In the genomic region with DNA sequence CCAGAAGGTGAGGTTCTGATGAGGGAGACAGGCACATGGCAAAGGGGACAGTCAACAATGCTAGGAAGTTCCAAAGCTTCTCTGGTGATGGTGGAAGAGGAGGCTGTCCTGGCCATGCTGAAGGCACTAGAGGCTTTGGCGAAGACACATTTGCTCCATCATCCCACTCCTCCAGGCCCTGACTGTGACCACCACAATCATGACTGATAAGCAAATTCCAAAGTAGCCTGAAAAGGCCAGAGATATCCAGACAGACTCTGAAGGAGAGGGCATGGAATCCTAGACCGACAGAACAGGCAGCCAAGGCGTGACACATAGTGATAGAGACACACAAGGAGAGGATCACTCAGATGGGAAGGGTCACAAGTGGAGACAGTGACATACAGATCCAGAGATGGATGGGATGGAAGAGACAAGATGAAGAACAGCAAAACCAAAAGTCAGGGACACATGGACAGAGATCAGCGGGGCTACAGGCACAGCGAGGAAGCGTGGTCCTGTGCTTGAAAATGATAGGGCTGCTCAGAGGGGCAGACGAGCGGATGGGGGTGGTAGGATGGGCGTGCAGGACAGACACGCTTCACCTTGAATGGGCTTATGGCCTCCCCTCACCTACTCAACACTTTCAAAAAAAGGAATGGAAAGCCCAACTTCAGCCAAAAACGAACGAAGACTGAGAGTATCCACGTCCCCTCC, we compare ENCODE assay signal across 9 cellular contexts. TPM values are rescaled to one million over a fixed set of nuclear protein-coding genes. Genes with fewer than 3 reads are reported as not detected.
DNase-seq lines count a peak whose midpoint lies in the region; ATAC-seq and TF ChIP-seq lines count a peak whose summit lies in the region.
"Had no signal": no experiment of that assay in that cellular context is flagged by ENCODE, and none has a peak within 500 bp of the region (broad histone marks: within the 10 kb centered on the region; RNA-seq: fewer than 3 reads in every experiment).

No MANE protein-coding gene starts in this region.

- no peaks in the 10 kb centered on the region for H3K27me3 ChIP-seq in BLaER1 treated with 17β-estradiol and CSF1 and Interleukin-3, amounts not matched to agents 10 nM and 100 nM
- H3K27me3 ChIP-seq in NT2/D1 (ENCODE audit: insufficient read depth, insufficient read length) (no peaks in the 10 kb centered on the region), esophagus muscularis mucosa (no peaks in the 10 kb centered on the region), parathyroid adenoma (ENCODE audit: control insufficient read depth, insufficient read depth, low read length) (no peaks in the 10 kb centered on the region), SJCRH30 (peaks cover 12% of the 10 kb centered on the region)

- peaks cover 34 to 49% (median 41%) of the 10 kb centered on the region in 10 experiments for H3K4me1 ChIP-seq in BLaER1 treated with 17β-estradiol and CSF1 and Interleukin-3, amounts not matched to agents 10 nM and 100 nM
- H3K4me1 ChIP-seq in NT2/D1 (ENCODE audit: insufficient read depth, insufficient read length) (peaks cover 16% of the 10 kb centered on the region), esophagus muscularis mucosa (peaks cover 20 to 28% (median 25%) of the 10 kb centered on the region in 4 donors), parathyroid adenoma (peaks cover 3% of the 10 kb centered on the region), SJCRH30 (no peaks in the 10 kb centered on the region)

- no peaks in the 10 kb centered on the region for H3K36me3 Mint-ChIP-seq in activated CD8-positive, alpha-beta T cell treated with anti-CD3 and anti-CD28 coated beads for 36 hours (ENCODE audit: low read depth)
- H3K36me3 Mint-ChIP-seq: activated naive CD4-positive, alpha-beta T cell treated with anti-CD3 and anti-CD28 coated beads, Interleukin-2, amount 10 ng/mL, durations not matched to agents 7 days and 5 days had no signal

- H3K9ac ChIP-seq in BLaER1 treated with 17β-estradiol and CSF1 and Interleukin-3, amounts not matched to agents 10 nM and 100 nM, result peak overlapping the region in 9 of 11 experiments; percentile 67 to 81 (median 75); a peak in 15 of 22 replicates
- H3K9ac ChIP-seq in NT2/D1 (ENCODE audit: insufficient read length, low read depth) (peak overlapping the region; percentile 85), parathyroid adenoma (no peak overlapping the region)

- peaks cover 6% of the 10 kb centered on the region for H3K4me1 Mint-ChIP-seq in activated CD8-positive, alpha-beta T cell treated with anti-CD3 and anti-CD28 coated beads for 36 hours (ENCODE audit: low read depth)

- no peaks in the 10 kb centered on the region for H3K9me3 ChIP-seq in BLaER1 treated with 17β-estradiol and CSF1 and Interleukin-3, amounts not matched to agents 10 nM and 100 nM (replicated peaks in 1 of 11)
- H3K9me3 ChIP-seq in NT2/D1 (ENCODE audit: insufficient read depth, low read length) (no peaks in the 10 kb centered on the region), esophagus muscularis mucosa (no peaks in the 10 kb centered on the region), parathyroid adenoma (ENCODE audit: control insufficient read depth, low read length) (no peaks in the 10 kb centered on the region), SJCRH30 (replicated peaks) (no peaks in the 10 kb centered on the region)

- no peaks in the 10 kb centered on the region for H3K79me2 ChIP-seq in parathyroid adenoma

- TF ChIP-seq CTCF in esophagus muscularis mucosa (IDR thresholded peaks at IDR 0.05) (no peak), parathyroid adenoma (IDR thresholded peaks at IDR 0.05) (no peak)
- no peak for TF ChIP-seq CTCF in activated CD8-positive, alpha-beta T cell treated with anti-CD3 and anti-CD28 coated beads for 36 hours (IDR thresholded peaks at IDR 0.05)

- no peaks in the 10 kb centered on the region for H3K9me3 Mint-ChIP-seq in activated CD8-positive, alpha-beta T cell treated with anti-CD3 and anti-CD28 coated beads for 36 hours
- H3K9me3 Mint-ChIP-seq: activated naive CD4-positive, alpha-beta T cell treated with anti-CD3 and anti-CD28 coated beads, Interleukin-2, amount 10 ng/mL, durations not matched to agents 7 days and 5 days had no signal

- H3K36me3 ChIP-seq in BLaER1 treated with 17β-estradiol and CSF1 and Interleukin-3, amounts not matched to agents 10 nM and 100 nM, result no peaks in the 10 kb centered on the region
- H3K36me3 ChIP-seq in NT2/D1 (ENCODE audit: insufficient read depth, insufficient read length, low read length) (no peaks in the 10 kb centered on the region), esophagus muscularis mucosa (no peaks in the 10 kb centered on the region), parathyroid adenoma (ENCODE audit: control insufficient read depth, insufficient read depth, low read length) (no peaks in the 10 kb centered on the region), SJCRH30 (no peaks in the 10 kb centered on the region)

- POLR2A ChIA-PET in activated CD8-positive, alpha-beta T cell treated with anti-CD3 and anti-CD28 coated beads for 36 hours (lab: Charles Lee), result interaction anchor here (0.7 kb wide), 2 partner anchors 18 to 376 kb away, joined by 3 read pairs; a partner anchor contains a TSS

- H3K27ac ChIP-seq in BLaER1 treated with 17β-estradiol and CSF1 and Interleukin-3, amounts not matched to agents 10 nM and 100 nM, result peak overlapping the region in 1 of 11 experiments; percentile 71; a peak in 1 of 22 replicates
- peak overlapping the region in 1 of 4 donors; percentile 71 for H3K27ac ChIP-seq in esophagus muscularis mucosa (replicated peaks in 1 of 4)
- H3K27ac ChIP-seq in parathyroid adenoma, result no peak overlapping the region
- no peak overlapping the region for H3K27ac ChIP-seq in SJCRH30

- no peak for TF ChIP-seq POLR2A in esophagus muscularis mucosa (IDR thresholded peaks at IDR 0.05; ENCODE audit: low read depth)

- TF ChIP-seq EP300 in esophagus muscularis mucosa (IDR thresholded peaks at IDR 0.05), result no peak

- 44% methylated on average over 12 of the region's 13 CpGs for WGBS in esophagus muscularis mucosa

- DNase-seq in NT2/D1 (ENCODE audit: low read depth, low spot score) (no peak), esophagus muscularis mucosa (ENCODE audit: extremely low spot score) (no peak), SJCRH30 (no peak)
- no peak for DNase-seq in activated CD8-positive, alpha-beta T cell treated with anti-CD3 and anti-CD28 coated beads for 36 hours
- no peak for DNase-seq in activated naive CD4-positive, alpha-beta T cell (lab: John Stamatoyannopoulos, UW)

- H3K4me3 ChIP-seq in BLaER1 treated with 17β-estradiol and CSF1 and Interleukin-3, amounts not matched to agents 10 nM and 100 nM, result peak overlapping the region; percentile 70 to 81 (median 76)
- H3K4me3 ChIP-seq in NT2/D1 (ENCODE audit: insufficient read length, low read depth) (peak overlapping the region; percentile 61), esophagus muscularis mucosa (peak overlapping the region; percentile 66 to 75 (median 68)), parathyroid adenoma (ENCODE audit: low read depth, low read length) (peak overlapping the region; percentile 80), SJCRH30 (no peak overlapping the region)

- peak overlapping the region; percentile 94 for H2AFZ ChIP-seq in parathyroid adenoma

- no peak overlapping the region for H3K4me3 Mint-ChIP-seq in activated CD8-positive, alpha-beta T cell treated with anti-CD3 and anti-CD28 coated beads for 36 hours
- H3K4me3 Mint-ChIP-seq: activated naive CD4-positive, alpha-beta T cell treated with anti-CD3 and anti-CD28 coated beads, Interleukin-2, amount 10 ng/mL, durations not matched to agents 7 days and 5 days had no signal

- ATAC-seq in GM21737 (IDR thresholded peaks at IDR 0.05; ENCODE audit: unreplicated experiment), result no peak
- no peak for ATAC-seq in activated CD8-positive, alpha-beta T cell treated with anti-CD3 and anti-CD28 coated beads for 36 hours

- no peak overlapping the region for H3K27ac Mint-ChIP-seq in activated CD8-positive, alpha-beta T cell treated with anti-CD3 and anti-CD28 coated beads for 36 hours
- H3K27ac Mint-ChIP-seq: activated naive CD4-positive, alpha-beta T cell treated with anti-CD3 and anti-CD28 coated beads, Interleukin-2, amount 10 ng/mL, durations not matched to agents 7 days and 5 days had no signal

- no peaks in the 10 kb centered on the region for H4K20me1 ChIP-seq in BLaER1 treated with 17β-estradiol and CSF1 and Interleukin-3, amounts not matched to agents 10 nM and 100 nM

- no peaks in the 10 kb centered on the region for H3K27me3 Mint-ChIP-seq in activated CD8-positive, alpha-beta T cell treated with anti-CD3 and anti-CD28 coated beads for 36 hours
- H3K27me3 Mint-ChIP-seq: activated naive CD4-positive, alpha-beta T cell treated with anti-CD3 and anti-CD28 coated beads, Interleukin-2, amount 10 ng/mL, durations not matched to agents 7 days and 5 days had no signal

- H3K4me2 ChIP-seq in BLaER1 treated with 17β-estradiol and CSF1 and Interleukin-3, amounts not matched to agents 10 nM and 100 nM, result peak overlapping the region; percentile 85 to 97 (median 91)
- H3K4me2 ChIP-seq in parathyroid adenoma (ENCODE audit: low read length), result peak overlapping the region; percentile 93

- intact Hi-C loops in esophagus muscularis mucosa (cut with DNase I), result no loop called here
- intact Hi-C loops in activated CD8-positive, alpha-beta T cell treated with anti-CD3 and anti-CD28 coated beads for 36 hours (cut with micrococcal nuclease), result no loop called here

- CTCF ChIA-PET in activated CD8-positive, alpha-beta T cell treated with anti-CD3 and anti-CD28 coated beads for 36 hours (lab: Charles Lee), result interaction anchor here (0.6 to 3.1 kb wide), 5 partner anchors 9 to 21 kb away, joined by 3 to 25 read pairs (median 6); no protein-coding TSS in a partner anchor

RNA-seq across cellular contexts. Expression of a gene that starts 1.3 kb away (rescaled TPM):
- total RNA-seq in esophagus muscularis mucosa, result 1 to 10 TPM in 3 of 4 donors, under 1 TPM in 1; 0.50 to 1.8 (median 1.2) TPM
- 0.04 and 0.05 TPM in 2 replicates for total RNA-seq in SJCRH30 (2014; rRNA removed; shearing (Covaris generic))
- 1 to 10 TPM in 1 of 2 experiments, under 1 TPM in 1; 0.78 to 1.0 TPM for total RNA-seq in activated CD8-positive, alpha-beta T cell treated with anti-CD3 and anti-CD28 coated beads for 36 hours

RNA-seq across cellular contexts. Expression of a gene that starts 5.8 kb away (rescaled TPM):
- 10 to 100 TPM; 18.3 to 20.0 (median 19.7) TPM for total RNA-seq in esophagus muscularis mucosa
- total RNA-seq in SJCRH30 (2014; rRNA removed; shearing (Covaris generic)), result 12.3 and 14.9 TPM in 2 replicates
- total RNA-seq in activated CD8-positive, alpha-beta T cell treated with anti-CD3 and anti-CD28 coated beads for 36 hours, result 1 to 10 TPM; 5.1 to 7.6 TPM

RNA-seq across cellular contexts. Expression of a gene that starts 17.3 kb away (rescaled TPM):
- 10 to 100 TPM; 15.9 to 30.2 (median 20.0) TPM for total RNA-seq in esophagus muscularis mucosa
- not detected in 2 replicates for total RNA-seq in SJCRH30 (2014; rRNA removed; shearing (Covaris generic))
- total RNA-seq in activated CD8-positive, alpha-beta T cell treated with anti-CD3 and anti-CD28 coated beads for 36 hours, result 100 to 1,000 TPM; 146 to 155 TPM

RNA-seq across cellular contexts. Expression of a gene that starts 28.3 kb away (rescaled TPM):
- 1 to 10 TPM in 3 of 4 donors, under 1 TPM in 1; 0.83 to 2.8 (median 2.0) TPM for total RNA-seq in esophagus muscularis mucosa
- total RNA-seq in SJCRH30 (2014; rRNA removed; shearing (Covaris generic)), result 0.10 TPM in 2 replicates
- total RNA-seq in activated CD8-positive, alpha-beta T cell treated with anti-CD3 and anti-CD28 coated beads for 36 hours, result under 1 TPM; 0.25 to 0.51 TPM

Comparison
In these comparisons a context has a peak if more than half of its experiments do, and no peak if none do; other contexts are left out.
1. RNA of a gene that starts 17.3 kb away (total RNA-seq): 146 to 155 TPM in activated CD8-positive, alpha-beta T cell treated with anti-CD3 and anti-CD28 coated beads for 36 hours and 15.9 to 30.2 TPM in esophagus muscularis mucosa; not detected in SJCRH30; every median in the first group is over 10 times any median in the second.